Comparison of ENCODE assay signal across 1 cellular context in genomic region chr5:140546851-140547507, GRCh38.
TF ChIP-seq lines count a peak whose summit lies in the region.

No MANE protein-coding gene starts in this region.

TF ChIP-seq in GM23338, 12 proteins besides CTCF, POLR2A, EP300 and RAD21:
- no peak for TF ChIP-seq ZNF462 (CRISPR knock-in tag; IDR thresholded peaks at IDR 0.05)
- no peak for TF ChIP-seq NANOG (IDR thresholded peaks at IDR 0.05; ENCODE audit: borderline replicate concordance)
- TF ChIP-seq REST (IDR thresholded peaks at IDR 0.05; ENCODE audit: unreplicated experiment) = no peak
- TF ChIP-seq EZH2phosphoT487 (IDR thresholded peaks at IDR 0.05; ENCODE audit: unreplicated experiment) = no peak
- no peak for TF ChIP-seq ZNF331 (CRISPR knock-in tag; IDR thresholded peaks at IDR 0.05; ENCODE audit: low read depth)
